ENCODE assay signal across 1 cellular context in genomic region chr14:73896521-73896920, GRCh38.
TF ChIP-seq lines count a peak whose summit lies in the region.

No MANE protein-coding gene starts in this region.

TF ChIP-seq in IMR-90, 13 proteins besides CTCF, POLR2A, EP300 and RAD21:
- no peak for TF ChIP-seq MXI1 (IDR thresholded peaks at IDR 0.05; ENCODE audit: borderline replicate concordance, low read depth, low read length)
- 0 out of 2 replicates have a peak, but pooled peaks have one; percentile 16 for TF ChIP-seq FOS (IDR thresholded peaks at IDR 0.05; ENCODE audit: low read depth, low read length)
- TF ChIP-seq MAFK (IDR thresholded peaks at IDR 0.05; ENCODE audit: low read depth, low read length): no peak
- no peak for TF ChIP-seq RCOR1 (IDR thresholded peaks at IDR 0.05; ENCODE audit: insufficient replicate concordance, low read length)
- no peak for TF ChIP-seq ELK1 (IDR thresholded peaks at IDR 0.05; ENCODE audit: borderline replicate concordance, low read depth, low read length)
- TF ChIP-seq MAZ (IDR thresholded peaks at IDR 0.05; ENCODE audit: borderline replicate concordance, low read depth, low read length): no peak
- no peak for TF ChIP-seq NFE2L2 (IDR thresholded peaks at IDR 0.05; ENCODE audit: low read depth, low read length)
- TF ChIP-seq SMC3 (IDR thresholded peaks at IDR 0.05; ENCODE audit: low read depth, low read length): no peak
- TF ChIP-seq RFX5 (IDR thresholded peaks at IDR 0.05; ENCODE audit: low read depth, low read length): no peak
- TF ChIP-seq BHLHE40 (IDR thresholded peaks at IDR 0.05; ENCODE audit: low read depth, low read length): 0 out of 2 replicates have a peak, but pooled peaks have one; percentile 12
- TF ChIP-seq CEBPB (IDR thresholded peaks at IDR 0.05; ENCODE audit: low read depth, low read length): no peak
- TF ChIP-seq CHD1 (IDR thresholded peaks at IDR 0.05; ENCODE audit: low read depth, low read length): no peak
- no peak for TF ChIP-seq USF2 (IDR thresholded peaks at IDR 0.05; ENCODE audit: low read depth, low read length)
